8 cellular contexts compared by ENCODE assay signal in genomic region chr6:32664827-32665362, GRCh38.
DNase-seq lines count a peak whose midpoint lies in the region; ATAC-seq lines count a peak whose summit lies in the region.

No MANE protein-coding gene starts in this region.

- peak; percentile 60 for DNase-seq in activated CD4-positive, alpha-beta T cell treated with anti-CD3 and anti-CD28 coated beads for 48 hours
- DNase-seq in germinal center (ENCODE audit: low spot score), result peak; percentile 47
- peak; percentile 6 for DNase-seq in stimulated activated CD4-positive, alpha-beta T cell treated with anti-CD3 and anti-CD28 coated beads, Interleukin-4, amount 100 ng/mL, for 24 hours
- no peak for DNase-seq in 8988T
- no peak for DNase-seq in DMS79 treated with DMSO at 0.1 percent for 48 hours (lab: John Stamatoyannopoulos, UW)
- no peak for DNase-seq in cerebellar cortex (ENCODE audit: low spot score)

- ATAC-seq in GM21786 (IDR thresholded peaks at IDR 0.05; ENCODE audit: unreplicated experiment) (peak; percentile 27), GM19324 (IDR thresholded peaks at IDR 0.05; ENCODE audit: low FRiP score, unreplicated experiment) (no peak)

Comparison
In these comparisons a context has a peak if more than half of its experiments do, and no peak if none do; other contexts are left out.
1. DNase-seq: peak in activated CD4-positive, alpha-beta T cell treated with anti-CD3 and anti-CD28 coated beads for 48 hours (single experiment), germinal center (single experiment) and stimulated activated CD4-positive, alpha-beta T cell treated with anti-CD3 and anti-CD28 coated beads, Interleukin-4, amount 100 ng/mL, for 24 hours (single experiment); none in 8988T (single experiment), DMS79 treated with DMSO at 0.1 percent for 48 hours (single experiment) and cerebellar cortex (single experiment).